Comparison of ENCODE assay signal across 11 cellular contexts in genomic region chr5:54171645-54172384, GRCh38.
A peak's percentile ranks its signal among the peaks of the same experiment; 100 is the strongest.
DNase-seq lines count a peak whose midpoint lies in the region; ATAC-seq and TF ChIP-seq lines count a peak whose summit lies in the region.
"Had no signal": no experiment of that assay in that cellular context is flagged by ENCODE, and none has a peak within 500 bp of the region (broad histone marks: within the 10 kb centered on the region; RNA-seq: fewer than 3 reads in every experiment).

No MANE protein-coding gene starts in this region.

- H2AFZ ChIP-seq in PC-9, result no peak overlapping the region

- H3K9me3 ChIP-seq in MG63 (no peaks in the 10 kb centered on the region), colonic mucosa (no peaks in the 10 kb centered on the region), PC-9 (ENCODE audit: insufficient read depth, low read depth) (no peaks in the 10 kb centered on the region)

- H3F3A ChIP-seq in PC-9 (ENCODE audit: insufficient read depth, low read depth), result no peaks in the 10 kb centered on the region

- H3K4me3 Mint-ChIP-seq in activated naive CD8-positive, alpha-beta T cell treated with anti-CD3 and anti-CD28 coated beads, Interleukin-2, amount 10 ng/mL, durations not matched to agents 7 days and 5 days, result no peak overlapping the region
- H3K4me3 Mint-ChIP-seq in activated naive CD8-positive, alpha-beta T cell treated with anti-CD3 and anti-CD28 coated beads for 36 hours, result no peak overlapping the region
- H3K4me3 Mint-ChIP-seq: CD4-positive, alpha-beta T cell; mesothelial cell of epicardium had no signal

- peaks cover 12% of the 10 kb centered on the region for H3K36me3 Mint-ChIP-seq in activated naive CD8-positive, alpha-beta T cell treated with anti-CD3 and anti-CD28 coated beads, Interleukin-2, amount 10 ng/mL, durations not matched to agents 7 days and 5 days
- peaks cover 47% of the 10 kb centered on the region for H3K36me3 Mint-ChIP-seq in activated naive CD8-positive, alpha-beta T cell treated with anti-CD3 and anti-CD28 coated beads for 36 hours

- H3K9me3 Mint-ChIP-seq in activated naive CD8-positive, alpha-beta T cell treated with anti-CD3 and anti-CD28 coated beads, Interleukin-2, amount 10 ng/mL, durations not matched to agents 7 days and 5 days, result peaks cover 2% of the 10 kb centered on the region
- H3K9me3 Mint-ChIP-seq in activated naive CD8-positive, alpha-beta T cell treated with anti-CD3 and anti-CD28 coated beads for 36 hours, result peaks cover 13% of the 10 kb centered on the region

- H3K9me2 ChIP-seq in PC-9 (ENCODE audit: insufficient read depth), result no peaks in the 10 kb centered on the region

- intact Hi-C loops in colonic mucosa (cut with DNase I), result no loop called here
- intact Hi-C loops in PC-9 (cut with micrococcal nuclease; ENCODE audit: unreplicated experiment), result no loop called here

- no peaks in the 10 kb centered on the region for H3K27me3 Mint-ChIP-seq in activated naive CD8-positive, alpha-beta T cell treated with anti-CD3 and anti-CD28 coated beads, Interleukin-2, amount 10 ng/mL, durations not matched to agents 7 days and 5 days
- no peaks in the 10 kb centered on the region for H3K27me3 Mint-ChIP-seq in activated naive CD8-positive, alpha-beta T cell treated with anti-CD3 and anti-CD28 coated beads for 36 hours
- H3K27me3 Mint-ChIP-seq: CD4-positive, alpha-beta T cell had no signal

- TF ChIP-seq CTCF in colonic mucosa (IDR thresholded peaks at IDR 0.05) (no peak), PC-9 (conservative IDR thresholded peaks at IDR 0.05) (no peak)

- ATAC-seq in activated naive CD8-positive, alpha-beta T cell treated with anti-CD3 and anti-CD28 coated beads, Interleukin-2, amount 10 ng/mL, durations not matched to agents 7 days and 5 days (ENCODE audit: low read depth), result peak; percentile 61
- no peak for ATAC-seq in HG02852 (IDR thresholded peaks at IDR 0.05; ENCODE audit: unreplicated experiment)

- H3K79me2 ChIP-seq in PC-9 (ENCODE audit: low read depth), result no peaks in the 10 kb centered on the region

- DNase-seq in activated naive CD8-positive, alpha-beta T cell treated with anti-CD3 and anti-CD28 coated beads, Interleukin-2, amount 10 ng/mL, durations not matched to agents 7 days and 5 days, result no peak
- no peak for DNase-seq in activated naive CD8-positive, alpha-beta T cell treated with anti-CD3 and anti-CD28 coated beads for 36 hours
- peak; percentile 16 for DNase-seq in MG63
- peak; percentile 36 for DNase-seq in colonic mucosa
- DNase-seq in GM03348 (ENCODE audit: low spot score), result no peak
- DNase-seq in stimulated activated naive CD4-positive, alpha-beta T cell treated with Interleukin-2 at 50 U/mL for 16 hours (lab: John Stamatoyannopoulos, UW), result no peak
- no peak for DNase-seq in PC-9
- DNase-seq: activated CD8-positive, alpha-beta memory T cell treated with anti-CD3 and anti-CD28 coated beads, Interleukin-2, amount 50 U/mL, for 48 hours; CD4-positive, alpha-beta T cell had no signal

- no peaks in the 10 kb centered on the region for H4K20me1 ChIP-seq in PC-9 (ENCODE audit: insufficient read depth)

- H3K27ac ChIP-seq in colonic mucosa (no peak overlapping the region), PC-9 (no peak overlapping the region)

- peaks cover 5% of the 10 kb centered on the region for H3K4me1 Mint-ChIP-seq in activated naive CD8-positive, alpha-beta T cell treated with anti-CD3 and anti-CD28 coated beads, Interleukin-2, amount 10 ng/mL, durations not matched to agents 7 days and 5 days
- H3K4me1 Mint-ChIP-seq in activated naive CD8-positive, alpha-beta T cell treated with anti-CD3 and anti-CD28 coated beads for 36 hours, result peaks cover 3% of the 10 kb centered on the region

- no peak overlapping the region for H3K27ac Mint-ChIP-seq in activated naive CD8-positive, alpha-beta T cell treated with anti-CD3 and anti-CD28 coated beads, Interleukin-2, amount 10 ng/mL, durations not matched to agents 7 days and 5 days
- H3K27ac Mint-ChIP-seq in activated naive CD8-positive, alpha-beta T cell treated with anti-CD3 and anti-CD28 coated beads for 36 hours, result no peak overlapping the region
- H3K27ac Mint-ChIP-seq: CD4-positive, alpha-beta T cell; mesothelial cell of epicardium had no signal

- CTCF ChIA-PET in PC-9 (lab: Charles Lee), result no interaction called here

- H3K36me3 ChIP-seq in MG63 (no peaks in the 10 kb centered on the region), colonic mucosa (no peaks in the 10 kb centered on the region), PC-9 (ENCODE audit: low read depth) (no peaks in the 10 kb centered on the region)

- POLR2A ChIA-PET in activated naive CD8-positive, alpha-beta T cell treated with anti-CD3 and anti-CD28 coated beads, Interleukin-2, amount 10 ng/mL, durations not matched to agents 7 days and 5 days (lab: Charles Lee), result interaction anchor here (1.0 kb wide), 1 partner anchor 24 kb away, joined by 4 read pairs; no protein-coding TSS in a partner anchor
- POLR2A ChIA-PET in PC-9 (lab: Charles Lee; ENCODE audit: unreplicated experiment), result no interaction called here

- no peak overlapping the region for H3K4me3 ChIP-seq in MG63
- H3K4me3 ChIP-seq in colonic mucosa, result no peak overlapping the region
- H3K4me3 ChIP-seq in PC-9, result no peak overlapping the region

- H3K4me1 ChIP-seq in colonic mucosa (no peaks in the 10 kb centered on the region), PC-9 (replicated peaks; ENCODE audit: insufficient read depth) (no peaks in the 10 kb centered on the region)

- H3K4me2 ChIP-seq in PC-9, result no peak overlapping the region

- no TSS peak for BruUV-seq in PC-9 (replicated peaks; lab: Mats Ljungman, UMichigan)

- H3K27me3 ChIP-seq in MG63 (no peaks in the 10 kb centered on the region), colonic mucosa (no peaks in the 10 kb centered on the region), PC-9 (ENCODE audit: insufficient read depth, low read depth) (no peaks in the 10 kb centered on the region)

- H3K9ac ChIP-seq in colonic mucosa (ENCODE audit: low read depth in 2 of 2, low read length in 2 of 2), result no peak overlapping the region

Comparison
In these comparisons a context has a peak if more than half of its experiments do, and no peak if none do; other contexts are left out.
1. DNase-seq: peak in MG63 (single experiment) and colonic mucosa (single experiment); none in activated naive CD8-positive, alpha-beta T cell treated with anti-CD3 and anti-CD28 coated beads, Interleukin-2, amount 10 ng/mL, durations not matched to agents 7 days and 5 days (single experiment), activated naive CD8-positive, alpha-beta T cell treated with anti-CD3 and anti-CD28 coated beads for 36 hours (single experiment), GM03348 (single experiment), stimulated activated naive CD4-positive, alpha-beta T cell treated with Interleukin-2 at 50 U/mL for 16 hours (single experiment) and PC-9 (0 of 2).